Comparison of ENCODE assay signal across 30 cellular contexts in genomic region chr18:21080576-21080975, GRCh38.
"Had no signal": no experiment of that assay in that cellular context is flagged by ENCODE, and none has a peak within 500 bp of the region (broad histone marks: within the 10 kb centered on the region; RNA-seq: fewer than 3 reads in every experiment).

No MANE protein-coding gene starts in this region.

- H3K9me3 ChIP-seq: breast epithelium, colonic mucosa, mucosa of descending colon, neutrophil, ovary, prostate gland, sigmoid colon, thyroid gland, upper lobe of right lung had no signal

- H3K4me3 ChIP-seq: breast epithelium, colonic mucosa, esophagus squamous epithelium, mucosa of descending colon, ovary, prostate gland, sigmoid colon, smooth muscle cell, stomach, thyroid gland, upper lobe of right lung had no signal

- DNase-seq: activated CD4-positive, alpha-beta T cell treated with anti-CD3 and anti-CD28 coated beads for 36 hours; activated CD4-positive, CD25-positive, alpha-beta regulatory T cell; activated CD8-positive, alpha-beta memory T cell treated with anti-CD3 and anti-CD28 coated beads, Interleukin-2, amount 10 ng/mL, durations not matched to agents 7 days and 5 days; activated CD8-positive, alpha-beta T cell treated with anti-CD3 and anti-CD28 coated beads, Interleukin-2, amount 10 ng/mL, durations not matched to agents 7 days and 5 days; activated T-cell treated with anti-CD3 and anti-CD28 coated beads, Interleukin-2, amount 50 U/mL, for 48 hours; colonic mucosa; effector CD8-positive, alpha-beta T cell; esophagus squamous epithelium; foreskin melanocyte; left cardiac atrium; left ventricle myocardium superior; mucosa of descending colon; ovary; sigmoid colon; stimulated activated CD4-positive, alpha-beta T cell treated with anti-CD3 and anti-CD28 coated beads, Interleukin-1b, Interleukin-23, amount 100 ng/mL, for 48 hours; stimulated activated CD4-positive, alpha-beta T cell treated with anti-CD3 and anti-CD28 coated beads, Interleukin-4, amount 100 ng/mL, for 4 hours; stimulated activated CD8-positive, alpha-beta memory T cell treated with anti-CD3 and anti-CD28 coated beads, Interleukin-4, amount 100 ng/mL, for 48 hours; stimulated activated naive B cell treated with anti-CD40 and anti-IgM and Interleukin-4, amounts not matched to agents 10 μg/mL and 1 μg/mL and 100 μg/mL, for 72 hours; stomach; thyroid gland; upper lobe of right lung had no signal

- ATAC-seq: activated CD4-positive, alpha-beta T cell treated with anti-CD3 and anti-CD28 coated beads for 36 hours; activated CD8-positive, alpha-beta memory T cell treated with anti-CD3 and anti-CD28 coated beads, Interleukin-2, amount 10 ng/mL, durations not matched to agents 7 days and 5 days; activated CD8-positive, alpha-beta T cell treated with anti-CD3 and anti-CD28 coated beads, Interleukin-2, amount 10 ng/mL, durations not matched to agents 7 days and 5 days; left cardiac atrium; left ventricle myocardium superior; mucosa of descending colon; stimulated activated naive B cell treated with anti-CD40 and anti-IgM and Interleukin-4, amounts not matched to agents 10 μg/mL and 1 μg/mL and 100 μg/mL, for 72 hours; upper lobe of right lung had no signal

- H3K4me2 ChIP-seq: smooth muscle cell had no signal

- H3K27ac ChIP-seq: breast epithelium, colonic mucosa, epithelial cell of prostate, esophagus squamous epithelium, neutrophil, ovary, prostate gland, sigmoid colon, stomach, thyroid gland, upper lobe of right lung had no signal

- H3K36me3 ChIP-seq: breast epithelium, colonic mucosa, esophagus squamous epithelium, neutrophil, ovary, prostate gland, sigmoid colon, stomach, thyroid gland, upper lobe of right lung had no signal

- H3K4me3 Mint-ChIP-seq: activated CD4-positive, alpha-beta T cell treated with anti-CD3 and anti-CD28 coated beads for 36 hours; activated CD8-positive, alpha-beta memory T cell treated with anti-CD3 and anti-CD28 coated beads, Interleukin-2, amount 10 ng/mL, durations not matched to agents 7 days and 5 days; activated CD8-positive, alpha-beta T cell treated with anti-CD3 and anti-CD28 coated beads, Interleukin-2, amount 10 ng/mL, durations not matched to agents 7 days and 5 days; activated naive CD4-positive, alpha-beta T cell treated with anti-CD3 and anti-CD28 coated beads, Interleukin-2, amount 50 U/mL, for 24 hours; nephron; stimulated activated naive B cell treated with anti-CD40 and anti-IgM and Interleukin-4, amounts not matched to agents 10 μg/mL and 1 μg/mL and 100 μg/mL, for 72 hours; T-helper 2 cell treated with Interferon-gamma antibody and Interleukin-4, amounts not matched to agents 5 μg/mL and 100 μg/mL, for 36 hours had no signal

- H3K27me3 Mint-ChIP-seq: activated CD4-positive, alpha-beta T cell treated with anti-CD3 and anti-CD28 coated beads for 36 hours; activated CD8-positive, alpha-beta memory T cell treated with anti-CD3 and anti-CD28 coated beads, Interleukin-2, amount 10 ng/mL, durations not matched to agents 7 days and 5 days; activated naive CD4-positive, alpha-beta T cell treated with anti-CD3 and anti-CD28 coated beads, Interleukin-2, amount 50 U/mL, for 24 hours; stimulated activated naive B cell treated with anti-CD40 and anti-IgM and Interleukin-4, amounts not matched to agents 10 μg/mL and 1 μg/mL and 100 μg/mL, for 72 hours had no signal

- H3K27ac Mint-ChIP-seq: activated CD4-positive, alpha-beta T cell treated with anti-CD3 and anti-CD28 coated beads for 36 hours; activated CD8-positive, alpha-beta memory T cell treated with anti-CD3 and anti-CD28 coated beads, Interleukin-2, amount 10 ng/mL, durations not matched to agents 7 days and 5 days; activated CD8-positive, alpha-beta T cell treated with anti-CD3 and anti-CD28 coated beads, Interleukin-2, amount 10 ng/mL, durations not matched to agents 7 days and 5 days; activated naive CD4-positive, alpha-beta T cell treated with anti-CD3 and anti-CD28 coated beads, Interleukin-2, amount 50 U/mL, for 24 hours; activated T-helper 2 cell treated with anti-CD3 and anti-CD28 coated beads, Interferon-gamma antibody, Interleukin-2, Interleukin-4, amounts not matched to agents 10 μg/mL and 5 μg/mL and 100 μg/mL, durations not matched to agents 14 hours and 24 hours and 36 hours; nephron; stimulated activated naive B cell treated with anti-CD40 and anti-IgM and Interleukin-4, amounts not matched to agents 10 μg/mL and 1 μg/mL and 100 μg/mL, for 72 hours; T-helper 2 cell treated with Interferon-gamma antibody and Interleukin-4, amounts not matched to agents 5 μg/mL and 100 μg/mL, for 36 hours had no signal

- H3K4me1 Mint-ChIP-seq: nephron had no signal

- H3K27me3 ChIP-seq: breast epithelium, colonic mucosa, esophagus squamous epithelium, neutrophil, ovary, sigmoid colon, stomach, thyroid gland, upper lobe of right lung had no signal
